Comparison of ENCODE assay signal across 8 cellular contexts in genomic region chr21:38787461-38788274, GRCh38.
DNase-seq lines count a peak whose midpoint lies in the region; TF ChIP-seq lines count a peak whose summit lies in the region.

No MANE protein-coding gene starts in this region.

- H3K4me3 ChIP-seq in adipocyte (ENCODE audit: low read length) (no peak overlapping the region), mucosa of stomach (ENCODE audit: low read length) (peak overlapping the region; percentile 23)

- peak; percentile 85 for TF ChIP-seq EP300 in Ishikawa (IDR thresholded peaks at IDR 0.05; ENCODE audit: borderline replicate concordance)

- H3K27me3 ChIP-seq in adipocyte (replicated peaks; ENCODE audit: control insufficient read depth, insufficient read depth, low read length) (no peaks in the 10 kb centered on the region), mucosa of stomach (ENCODE audit: control insufficient read depth, insufficient read depth, low read length) (no peaks in the 10 kb centered on the region)

- H3K4me1 ChIP-seq in adipocyte (ENCODE audit: control insufficient read depth, insufficient read depth, low read length) (no peaks in the 10 kb centered on the region), mucosa of stomach (ENCODE audit: control insufficient read depth, insufficient read depth, low read length) (peaks cover 40% of the 10 kb centered on the region)

- DNase-seq in GM03348 (ENCODE audit: low spot score): peak; percentile 45
- DNase-seq in adipocyte (ENCODE audit: low read depth): peak; percentile 54
- no peak for DNase-seq in pons (ENCODE audit: low spot score)
- DNase-seq in NCI-H1417 treated with DMSO at 0.1 percent for 48 hours (lab: John Stamatoyannopoulos, UW): no peak
- DNase-seq in NK-92 treated with Interleukin-12 subunit alpha and Interleukin-12 subunit beta, amount 100 ng/mL, for 24 hours (lab: John Stamatoyannopoulos, UW): no peak
- DNase-seq in NCI-H1048 (lab: John Stamatoyannopoulos, UW): no peak

- H3K9me3 ChIP-seq in adipocyte (ENCODE audit: control insufficient read depth, low read length) (peaks cover 14% of the 10 kb centered on the region), mucosa of stomach (ENCODE audit: control insufficient read depth, low read length) (no peaks in the 10 kb centered on the region)

- peak; percentile 35 for TF ChIP-seq RAD21 in Ishikawa (IDR thresholded peaks at IDR 0.05; ENCODE audit: low read depth)

- no peaks in the 10 kb centered on the region for H3K36me3 ChIP-seq in adipocyte (ENCODE audit: control insufficient read depth, insufficient read depth, low read length, severe bottlenecking)
- no peaks in the 10 kb centered on the region for H3K36me3 ChIP-seq in mucosa of stomach (ENCODE audit: control insufficient read depth, insufficient read depth, low read length)

- no peak overlapping the region for H3K9ac ChIP-seq in adipocyte (ENCODE audit: low read length)
- peak overlapping the region; percentile 18 for H3K9ac ChIP-seq in mucosa of stomach (ENCODE audit: low read length)

TF ChIP-seq in Ishikawa, 13 proteins besides CTCF, POLR2A, EP300 and RAD21:
- TF ChIP-seq TCF12 (IDR thresholded peaks at IDR 0.05; ENCODE audit: low read depth) (peak; percentile 91), TEAD4 (IDR thresholded peaks at IDR 0.05) (peak; percentile 41; the same call in 1 of the 2 replicates), FOXM1 (IDR thresholded peaks at IDR 0.05; ENCODE audit: borderline replicate concordance, low read depth) (peak; percentile 66), MAX (IDR thresholded peaks at IDR 0.05) (peak; percentile 69), NFIC (IDR thresholded peaks at IDR 0.05) (no peak; the same call in none of the 2 replicates), CEBPB (IDR thresholded peaks at IDR 0.05) (peak; percentile 90), TAF1 (IDR thresholded peaks at IDR 0.05; ENCODE audit: low read depth) (no peak), ZBTB7A (IDR thresholded peaks at IDR 0.05; ENCODE audit: low read depth) (no peak), EGR1 (IDR thresholded peaks at IDR 0.05) (no peak), YY1 (IDR thresholded peaks at IDR 0.05; ENCODE audit: low read depth) (peak; percentile 26; the same call in 1 of the 2 replicates), CREB1 (IDR thresholded peaks at IDR 0.05; ENCODE audit: low read depth) (no peak)
- TF ChIP-seq, protein P1, sequence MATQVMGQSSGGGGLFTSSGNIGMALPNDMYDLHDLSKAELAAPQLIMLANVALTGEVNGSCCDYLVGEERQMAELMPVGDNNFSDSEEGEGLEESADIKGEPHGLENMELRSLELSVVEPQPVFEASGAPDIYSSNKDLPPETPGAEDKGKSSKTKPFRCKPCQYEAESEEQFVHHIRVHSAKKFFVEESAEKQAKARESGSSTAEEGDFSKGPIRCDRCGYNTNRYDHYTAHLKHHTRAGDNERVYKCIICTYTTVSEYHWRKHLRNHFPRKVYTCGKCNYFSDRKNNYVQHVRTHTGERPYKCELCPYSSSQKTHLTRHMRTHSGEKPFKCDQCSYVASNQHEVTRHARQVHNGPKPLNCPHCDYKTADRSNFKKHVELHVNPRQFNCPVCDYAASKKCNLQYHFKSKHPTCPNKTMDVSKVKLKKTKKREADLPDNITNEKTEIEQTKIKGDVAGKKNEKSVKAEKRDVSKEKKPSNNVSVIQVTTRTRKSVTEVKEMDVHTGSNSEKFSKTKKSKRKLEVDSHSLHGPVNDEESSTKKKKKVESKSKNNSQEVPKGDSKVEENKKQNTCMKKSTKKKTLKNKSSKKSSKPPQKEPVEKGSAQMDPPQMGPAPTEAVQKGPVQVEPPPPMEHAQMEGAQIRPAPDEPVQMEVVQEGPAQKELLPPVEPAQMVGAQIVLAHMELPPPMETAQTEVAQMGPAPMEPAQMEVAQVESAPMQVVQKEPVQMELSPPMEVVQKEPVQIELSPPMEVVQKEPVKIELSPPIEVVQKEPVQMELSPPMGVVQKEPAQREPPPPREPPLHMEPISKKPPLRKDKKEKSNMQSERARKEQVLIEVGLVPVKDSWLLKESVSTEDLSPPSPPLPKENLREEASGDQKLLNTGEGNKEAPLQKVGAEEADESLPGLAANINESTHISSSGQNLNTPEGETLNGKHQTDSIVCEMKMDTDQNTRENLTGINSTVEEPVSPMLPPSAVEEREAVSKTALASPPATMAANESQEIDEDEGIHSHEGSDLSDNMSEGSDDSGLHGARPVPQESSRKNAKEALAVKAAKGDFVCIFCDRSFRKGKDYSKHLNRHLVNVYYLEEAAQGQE (IDR thresholded peaks at IDR 0.05; ENCODE audit: low read depth): no peak
- TF ChIP-seq, protein P2, sequence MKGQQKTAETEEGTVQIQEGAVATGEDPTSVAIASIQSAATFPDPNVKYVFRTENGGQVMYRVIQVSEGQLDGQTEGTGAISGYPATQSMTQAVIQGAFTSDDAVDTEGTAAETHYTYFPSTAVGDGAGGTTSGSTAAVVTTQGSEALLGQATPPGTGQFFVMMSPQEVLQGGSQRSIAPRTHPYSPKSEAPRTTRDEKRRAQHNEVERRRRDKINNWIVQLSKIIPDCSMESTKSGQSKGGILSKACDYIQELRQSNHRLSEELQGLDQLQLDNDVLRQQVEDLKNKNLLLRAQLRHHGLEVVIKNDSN (IDR thresholded peaks at IDR 0.05): 0 out of 2 replicates have a peak, but pooled peaks have one; percentile 16

Comparison
In these comparisons a context has a peak if more than half of its experiments do, and no peak if none do; other contexts are left out.
1. DNase-seq: peak in GM03348 (single experiment) and adipocyte (single experiment); none in pons (single experiment), NCI-H1417 treated with DMSO at 0.1 percent for 48 hours (single experiment), NK-92 treated with Interleukin-12 subunit alpha and Interleukin-12 subunit beta, amount 100 ng/mL, for 24 hours (single experiment) and NCI-H1048 (single experiment).